In the genomic region with DNA sequence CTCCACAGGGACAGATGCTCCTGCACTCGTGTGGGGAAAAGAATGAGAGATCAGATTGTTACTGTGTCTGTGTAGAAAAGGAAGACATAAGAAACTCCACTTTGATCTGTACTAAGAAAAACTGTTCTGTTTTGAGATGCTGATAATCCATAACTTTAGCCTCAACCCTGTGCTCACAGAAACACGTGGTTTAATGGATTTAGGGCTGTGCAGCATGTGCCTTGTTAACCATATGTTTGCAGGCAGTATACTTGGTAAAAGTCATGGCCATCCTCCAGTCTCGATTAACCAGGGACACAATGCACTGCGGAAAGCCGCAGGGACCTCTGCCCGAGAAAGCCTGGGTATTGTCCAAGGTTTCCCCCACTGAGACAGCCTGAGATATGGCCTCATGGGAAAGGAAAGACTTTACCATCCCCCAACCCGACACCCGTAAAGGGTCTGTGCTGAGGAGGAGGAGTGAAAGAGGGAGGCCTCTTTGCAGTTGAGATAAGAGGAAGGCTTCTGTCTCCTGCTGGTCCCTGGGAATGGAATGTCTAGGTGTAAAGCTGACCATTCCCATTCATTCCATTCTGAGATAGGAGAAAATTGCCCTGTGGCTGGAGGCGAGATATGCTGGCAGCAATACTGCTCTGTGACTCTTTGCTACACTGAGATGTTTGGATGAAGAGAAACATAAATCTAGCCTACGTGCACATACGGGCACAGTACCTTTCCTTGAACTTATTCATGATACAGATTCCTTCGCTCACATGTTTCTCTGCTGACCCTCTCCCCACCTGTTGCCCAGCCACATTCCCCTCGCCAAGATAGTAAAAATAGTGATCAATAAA, we compare ENCODE assay signal across 21 cellular contexts. TPM values are rescaled to one million over a fixed set of nuclear protein-coding genes. Genes with fewer than 3 reads are reported as not detected.
"Had no signal": no experiment of that assay in that cellular context is flagged by ENCODE, and none has a peak within 500 bp of the region (broad histone marks: within the 10 kb centered on the region; RNA-seq: fewer than 3 reads in every experiment).

No MANE protein-coding gene starts in this region.

RNA-seq across cellular contexts. Expression of a gene that starts 20.1 kb away (rescaled TPM):
- total RNA-seq: activated naive CD4-positive, alpha-beta T cell treated with anti-CD3 and anti-CD28 coated beads for 36 hours; activated naive CD8-positive, alpha-beta T cell treated with anti-CD3 and anti-CD28 coated beads for 36 hours; activated naive CD8-positive, alpha-beta T cell treated with anti-CD3 and anti-CD28 coated beads, Interleukin-2, amount 10 ng/mL, durations not matched to agents 7 days and 5 days; activated T-cell treated with anti-CD3 and anti-CD28 coated beads, Interleukin-2, amount 50 U/mL, for 4 hours; activated T-cell treated with anti-CD3 and anti-CD28 coated beads, Interleukin-2, amount 50 U/mL, for 72 hours; activated T-helper 1 cell treated with anti-CD3 and anti-CD28 coated beads, Interleukin-12 subunit alpha, Interleukin-12 subunit beta, Interleukin-2, Interleukin-4 antibody, amounts not matched to agents 30 ng/mL and 10 ng/mL and 1 ng/mL, durations not matched to agents 14 hours and 24 hours and 36 hours; activated T-helper 17 cell treated with anti-CD3 and anti-CD28 coated beads, Interleukin-2, amount 50 U/mL, for 72 hours; activated T-helper 2 cell treated with anti-CD3 and anti-CD28 coated beads, Interferon-gamma antibody, Interleukin-2, Interleukin-4, amounts not matched to agents 10 μg/mL and 5 μg/mL and 100 μg/mL, durations not matched to agents 14 hours and 24 hours and 36 hours; adrenal gland; aorta; ascending aorta; astrocyte; body of pancreas; breast epithelium; bronchial epithelial cell; cardiac muscle cell; cardiac septum; cerebellum; chondrocyte had no signal
- polyA plus RNA-seq: adipose tissue, adrenal gland, aorta, cardiac muscle cell had no signal

RNA-seq across cellular contexts. Expression of a gene that starts 40.8 kb away (rescaled TPM):
- total RNA-seq: activated naive CD4-positive, alpha-beta T cell treated with anti-CD3 and anti-CD28 coated beads for 36 hours; activated naive CD4-positive, alpha-beta T cell treated with anti-CD3 and anti-CD28 coated beads, Interleukin-2, amount 50 U/mL, for 72 hours; activated naive CD8-positive, alpha-beta T cell treated with anti-CD3 and anti-CD28 coated beads for 36 hours; activated naive CD8-positive, alpha-beta T cell treated with anti-CD3 and anti-CD28 coated beads, Interleukin-2, amount 10 ng/mL, durations not matched to agents 7 days and 5 days; activated T-cell treated with anti-CD3 and anti-CD28 coated beads, Interleukin-2, amount 50 U/mL, for 4 hours; activated T-cell treated with anti-CD3 and anti-CD28 coated beads, Interleukin-2, amount 50 U/mL, for 72 hours; activated T-helper 1 cell treated with anti-CD3 and anti-CD28 coated beads, Interleukin-12 subunit alpha, Interleukin-12 subunit beta, Interleukin-2, Interleukin-4 antibody, amounts not matched to agents 30 ng/mL and 10 ng/mL and 1 ng/mL, durations not matched to agents 14 hours and 24 hours and 36 hours; activated T-helper 17 cell treated with anti-CD3 and anti-CD28 coated beads, Interleukin-2, amount 50 U/mL, for 72 hours; activated T-helper 2 cell treated with anti-CD3 and anti-CD28 coated beads, Interferon-gamma antibody, Interleukin-2, Interleukin-4, amounts not matched to agents 10 μg/mL and 5 μg/mL and 100 μg/mL, durations not matched to agents 14 hours and 24 hours and 36 hours; aorta; ascending aorta; body of pancreas; breast epithelium; bronchial epithelial cell; cardiac muscle cell; cerebellum; chondrocyte had no signal
- polyA plus RNA-seq: adipose tissue, adrenal gland, aorta, cardiac muscle cell had no signal

RNA-seq across cellular contexts. Expression of a gene that starts 50.8 kb away (rescaled TPM):
- total RNA-seq: activated naive CD4-positive, alpha-beta T cell treated with anti-CD3 and anti-CD28 coated beads for 36 hours; activated naive CD4-positive, alpha-beta T cell treated with anti-CD3 and anti-CD28 coated beads, Interleukin-2, amount 50 U/mL, for 72 hours; activated naive CD8-positive, alpha-beta T cell treated with anti-CD3 and anti-CD28 coated beads for 36 hours; activated naive CD8-positive, alpha-beta T cell treated with anti-CD3 and anti-CD28 coated beads, Interleukin-2, amount 10 ng/mL, durations not matched to agents 7 days and 5 days; activated T-cell treated with anti-CD3 and anti-CD28 coated beads, Interleukin-2, amount 50 U/mL, for 4 hours; activated T-cell treated with anti-CD3 and anti-CD28 coated beads, Interleukin-2, amount 50 U/mL, for 72 hours; activated T-helper 1 cell treated with anti-CD3 and anti-CD28 coated beads, Interleukin-12 subunit alpha, Interleukin-12 subunit beta, Interleukin-2, Interleukin-4 antibody, amounts not matched to agents 30 ng/mL and 10 ng/mL and 1 ng/mL, durations not matched to agents 14 hours and 24 hours and 36 hours; activated T-helper 17 cell treated with anti-CD3 and anti-CD28 coated beads, Interleukin-2, amount 50 U/mL, for 72 hours; activated T-helper 2 cell treated with anti-CD3 and anti-CD28 coated beads, Interferon-gamma antibody, Interleukin-2, Interleukin-4, amounts not matched to agents 10 μg/mL and 5 μg/mL and 100 μg/mL, durations not matched to agents 14 hours and 24 hours and 36 hours; adrenal gland; aorta; ascending aorta; astrocyte; breast epithelium; bronchial epithelial cell; cardiac muscle cell; cerebellum; chondrocyte had no signal
- polyA plus RNA-seq: adipose tissue, adrenal gland, aorta, cardiac muscle cell had no signal
